ENCODE assay signal across 24 cellular contexts in genomic region chr19:5880196-5880595, GRCh38. TPM values are rescaled to one million over a fixed set of nuclear protein-coding genes. Genes with fewer than 3 reads are reported as not detected.
DNase-seq lines count a peak whose midpoint lies in the region; ATAC-seq, FAIRE-seq and TF ChIP-seq lines count a peak whose summit lies in the region.
"Had no signal": no experiment of that assay in that cellular context is flagged by ENCODE, and none has a peak within 500 bp of the region (broad histone marks: within the 10 kb centered on the region; RNA-seq: fewer than 3 reads in every experiment).

No MANE protein-coding gene starts in this region.

- no peak overlapping the region for H3K9ac ChIP-seq in astrocyte (ENCODE audit: low read length)

- CTCF ChIA-PET in A549 (lab: Yijun Ruan, JAX), result interaction anchor here (1.5 kb wide), 1 partner anchor 76 kb away, joined by 4 read pairs; no protein-coding TSS in a partner anchor

- H3K36me3 Mint-ChIP-seq in astrocyte (ENCODE audit: low read depth, unreplicated experiment), result peaks cover 2% of the 10 kb centered on the region
- H3K36me3 Mint-ChIP-seq in mesothelial cell of epicardium, result no peaks in the 10 kb centered on the region
- H3K36me3 Mint-ChIP-seq in endothelial cell (ENCODE audit: low read depth, unreplicated experiment), result no peaks in the 10 kb centered on the region

- 32% methylated on average over 5 of the region's 6 CpGs for WGBS in A549 (ENCODE audit: missing lambda C conversion rate)
- whole genome bisulfite sequencing in prostate gland, result 34% methylated on average over 6 of the region's 6 CpGs

- no peak for TF ChIP-seq EP300 in A549 (IDR thresholded peaks at IDR 0.05)

- H3K79me2 ChIP-seq in astrocyte (ENCODE audit: insufficient read depth, low read length), result no peaks in the 10 kb centered on the region

- H3K36me3 ChIP-seq in astrocyte (ENCODE audit: insufficient read depth, low read length) (no peaks in the 10 kb centered on the region), prostate gland (no peaks in the 10 kb centered on the region)
- H3K36me3 ChIP-seq: gastrocnemius medialis, SJSA1 had no signal

- H3K4me1 Mint-ChIP-seq in astrocyte (ENCODE audit: low read depth, unreplicated experiment) (peaks cover 9% of the 10 kb centered on the region), mesothelial cell of epicardium (peaks cover 16% of the 10 kb centered on the region), endothelial cell (ENCODE audit: unreplicated experiment) (peaks cover 2% of the 10 kb centered on the region)

- DNase-seq in A549 (ENCODE audit: low read depth in 1 of 2, low spot score in 1 of 2), result no peak
- no peak for DNase-seq in astrocyte (ENCODE audit: low read depth)
- DNase-seq in mesothelial cell of epicardium (ENCODE audit: low spot score in 2 of 2, unreplicated experiment in 2 of 2), result no peak
- no peak for DNase-seq in activated CD4-positive, alpha-beta T cell treated with anti-CD3 and anti-CD28 coated beads, Interleukin-2, amount 50 U/mL, for 48 hours
- no peak for DNase-seq in prostate gland (ENCODE audit: low spot score)
- DNase-seq in endothelial cell (ENCODE audit: low spot score), result no peak
- DNase-seq: activated CD8-positive, alpha-beta memory T cell treated with anti-CD3 and anti-CD28 coated beads, Interleukin-2, amount 50 U/mL, for 48 hours; COR-L47; effector CD8-positive, alpha-beta T cell; KG1; NCI-H1436 treated with DMSO at 0.1 percent for 48 hours had no signal

- peaks cover 42% of the 10 kb centered on the region for H3K4me1 ChIP-seq in A549
- H3K4me1 ChIP-seq in astrocyte (ENCODE audit: insufficient read depth, low read length), result peaks cover 7% of the 10 kb centered on the region
- H3K4me1 ChIP-seq in prostate gland (replicated peaks), result no peaks in the 10 kb centered on the region

- H3K27ac Mint-ChIP-seq in astrocyte (ENCODE audit: unreplicated experiment) (no peak overlapping the region), mesothelial cell of epicardium (peak overlapping the region; percentile 43), endothelial cell (ENCODE audit: unreplicated experiment) (no peak overlapping the region)
- H3K27ac Mint-ChIP-seq: T-helper 1 cell treated with Interleukin-12 subunit alpha and Interleukin-12 subunit beta and Interleukin-4 antibody, amounts not matched to agents 30 μg/mL and 1 μg/mL, for 36 hours had no signal

- peak overlapping the region; percentile 67 to 72 for H3K27ac ChIP-seq in A549
- no peak overlapping the region for H3K27ac ChIP-seq in astrocyte (ENCODE audit: low read depth, low read length)
- peak overlapping the region in 1 of 2 donors; percentile 45 for H3K27ac ChIP-seq in prostate gland
- H3K27ac ChIP-seq: gastrocnemius medialis, VCaP had no signal

- H3K9me3 Mint-ChIP-seq in astrocyte (ENCODE audit: unreplicated experiment), result peaks cover 4% of the 10 kb centered on the region
- no peaks in the 10 kb centered on the region for H3K9me3 Mint-ChIP-seq in mesothelial cell of epicardium
- no peaks in the 10 kb centered on the region for H3K9me3 Mint-ChIP-seq in endothelial cell (ENCODE audit: unreplicated experiment)
- H3K9me3 Mint-ChIP-seq: T-helper 1 cell treated with Interleukin-12 subunit alpha and Interleukin-12 subunit beta and Interleukin-4 antibody, amounts not matched to agents 30 μg/mL and 1 μg/mL, for 36 hours had no signal

- H3K4me3 ChIP-seq in A549 (no peak overlapping the region), astrocyte (ENCODE audit: insufficient read depth, low read depth, low read length) (no peak overlapping the region), prostate gland (no peak overlapping the region)
- H3K4me3 ChIP-seq: gastrocnemius medialis, SJSA1 had no signal

- no peak for ATAC-seq in A549
- ATAC-seq: Panc1 had no signal

- FAIRE-seq in A549 (lab: Jason Lieb, UNC) (no peak), astrocyte (lab: Jason Lieb, UNC) (no peak)
- FAIRE-seq: GM19239, keratinocyte had no signal

- H4K20me1 ChIP-seq in astrocyte (ENCODE audit: insufficient read depth, low read length), result no peaks in the 10 kb centered on the region

- no peak for TF ChIP-seq CTCF in A549 (IDR thresholded peaks at IDR 0.05)
- TF ChIP-seq CTCF in astrocyte (IDR thresholded peaks at IDR 0.05; ENCODE audit: insufficient read depth, low read depth, low read length), result no peak
- no peak for TF ChIP-seq CTCF in mesothelial cell of epicardium (IDR thresholded peaks at IDR 0.05; ENCODE audit: unreplicated experiment)
- no peak for TF ChIP-seq CTCF in prostate gland (IDR thresholded peaks at IDR 0.05)
- TF ChIP-seq CTCF in endothelial cell (IDR thresholded peaks at IDR 0.05; ENCODE audit: unreplicated experiment), result no peak

- H3K9me3 ChIP-seq in A549 (no peaks in the 10 kb centered on the region), astrocyte (ENCODE audit: insufficient read depth, low read depth, low read length) (no peaks in the 10 kb centered on the region), prostate gland (no peaks in the 10 kb centered on the region)
- H3K9me3 ChIP-seq: gastrocnemius medialis, SJSA1 had no signal

- H3K4me2 ChIP-seq in A549 (peak overlapping the region; percentile 70), astrocyte (ENCODE audit: low read length) (peak overlapping the region; percentile 11)

- POLR2A ChIA-PET in A549 (lab: Yijun Ruan, JAX), result no interaction called here

- TF ChIP-seq POLR2A in A549 (IDR thresholded peaks at IDR 0.05; ENCODE audit: low read length), result no peak
- no peak for TF ChIP-seq POLR2A in prostate gland (IDR thresholded peaks at IDR 0.05)

- H3K4me3 Mint-ChIP-seq in astrocyte (ENCODE audit: unreplicated experiment) (no peak overlapping the region), mesothelial cell of epicardium (no peak overlapping the region), endothelial cell (ENCODE audit: unreplicated experiment) (no peak overlapping the region)
- H3K4me3 Mint-ChIP-seq: T-helper 1 cell treated with Interleukin-12 subunit alpha and Interleukin-12 subunit beta and Interleukin-4 antibody, amounts not matched to agents 30 μg/mL and 1 μg/mL, for 36 hours had no signal

- TF ChIP-seq RAD21 in A549 (conservative IDR thresholded peaks at IDR 0.05 in 1 of 2, IDR thresholded peaks at IDR 0.05 in 1 of 2), result no peak

- H3K27me3 Mint-ChIP-seq in astrocyte (ENCODE audit: low read depth, unreplicated experiment), result peaks cover 6% of the 10 kb centered on the region
- H3K27me3 Mint-ChIP-seq in mesothelial cell of epicardium (ENCODE audit: low read depth), result no peaks in the 10 kb centered on the region
- H3K27me3 Mint-ChIP-seq in endothelial cell (ENCODE audit: unreplicated experiment), result no peaks in the 10 kb centered on the region

- intact Hi-C loops in prostate gland (cut with DNase I), result no loop called here

- H3K27me3 ChIP-seq in astrocyte (ENCODE audit: insufficient read depth, low read length) (peaks cover 3% of the 10 kb centered on the region), prostate gland (replicated peaks; ENCODE audit: insufficient read depth) (no peaks in the 10 kb centered on the region)
- H3K27me3 ChIP-seq: SJSA1 had no signal

- no peak overlapping the region for H2AFZ ChIP-seq in astrocyte (ENCODE audit: low read depth, low read length)

RNA-seq across cellular contexts. Expression of gene FUT5, which starts 9.9 kb away (rescaled TPM):
- 0.04 TPM in 1 of 2 replicates, not detected in the other for polyA plus RNA-seq in A549 (2011; rRNA removed)
- 0.01 TPM in 1 of 2 replicates, not detected in the other for polyA plus RNA-seq in A549 (2012; cell fraction: cytosol; rRNA removed)
- polyA plus RNA-seq in A549 (2012; cell fraction: nucleus; rRNA removed), result 0.02 TPM in 1 of 2 replicates, not detected in the other
- not detected in 3 replicates for polyA plus RNA-seq in A549 (2017; fragmentation: RNase III; extraction: RNeasy Plus Mini Kit Qiagen cat#74134 plus additional on column Dnase treatment)
- 0.08 TPM in 1 of 2 replicates, not detected in the other for polyA minus RNA-seq in A549 (2011; rRNA and poly(A)+ RNA removed)
- 0.30 and 0.41 TPM in 2 replicates for total RNA-seq in astrocyte
- total RNA-seq in mesothelial cell of epicardium, result 0.47 to 0.79 TPM (median 0.73 TPM) in 3 replicates
- total RNA-seq in prostate gland, result not detected
- total RNA-seq in endothelial cell (ENCODE audit: unreplicated experiment), result not detected
- total RNA-seq: Daoy, gastrocnemius medialis, omental fat pad, SJSA1, urinary bladder had no signal
- polyA plus RNA-seq: BJ, esophagus, keratinocyte, urinary bladder had no signal

RNA-seq across cellular contexts. Expression of gene NDUFA11, which starts 23.4 kb away (rescaled TPM):
- polyA plus RNA-seq in A549 (2011; rRNA removed), result 75.0 and 98.5 TPM in 2 replicates
- 546 and 604 TPM in 2 replicates for polyA plus RNA-seq in A549 (2012; cell fraction: cytosol; rRNA removed)
- 406 and 515 TPM in 2 replicates for polyA plus RNA-seq in A549 (2012; cell fraction: nucleus; rRNA removed)
- polyA plus RNA-seq in A549 (2017; fragmentation: RNase III; extraction: RNeasy Plus Mini Kit Qiagen cat#74134 plus additional on column Dnase treatment), result 170 to 173 TPM (median 171 TPM) in 3 replicates
- polyA minus RNA-seq in A549 (2011; rRNA and poly(A)+ RNA removed), result 8.8 and 13.7 TPM in 2 replicates
- total RNA-seq in astrocyte, result 286 and 305 TPM in 2 replicates
- total RNA-seq in mesothelial cell of epicardium, result 229 to 235 TPM (median 233 TPM) in 3 replicates
- total RNA-seq in prostate gland, result 100 to 1,000 TPM; 259 to 327 TPM
- 211 TPM for total RNA-seq in endothelial cell (ENCODE audit: unreplicated experiment)

RNA-seq across cellular contexts. Expression of gene VMAC, which starts 24.5 kb away (rescaled TPM):
- polyA plus RNA-seq in A549 (2011; rRNA removed) (1.1 and 1.5 TPM in 2 replicates), A549 (2017; fragmentation: RNase III; extraction: RNeasy Plus Mini Kit Qiagen cat#74134 plus additional on column Dnase treatment) (0.79 to 1.6 TPM (median 1.4 TPM) in 3 replicates)
- polyA plus RNA-seq in A549 (2012; cell fraction: cytosol; rRNA removed), result 0.73 and 1.0 TPM in 2 replicates
- polyA plus RNA-seq in A549 (2012; cell fraction: nucleus; rRNA removed), result 3.3 and 3.7 TPM in 2 replicates
- polyA minus RNA-seq in A549 (2011; rRNA and poly(A)+ RNA removed), result 1.1 and 1.2 TPM in 2 replicates
- total RNA-seq in astrocyte (3.9 and 4.2 TPM in 2 replicates), mesothelial cell of epicardium (11.0 to 12.3 TPM (median 11.0 TPM) in 3 replicates), prostate gland (10 to 100 TPM; 23.6 to 29.0 TPM), endothelial cell (ENCODE audit: unreplicated experiment) (8.9 TPM)

RNA-seq across cellular contexts. Expression of gene FUT3, which starts 28.9 kb away (rescaled TPM):
- polyA plus RNA-seq in A549 (2011; rRNA removed), result 0.09 and 0.20 TPM in 2 replicates
- 0.03 and 0.04 TPM in 2 replicates for polyA plus RNA-seq in A549 (2012; cell fraction: cytosol; rRNA removed)
- 0.20 and 0.59 TPM in 2 replicates for polyA plus RNA-seq in A549 (2012; cell fraction: nucleus; rRNA removed)
- 0.09 TPM in 1 of 3 replicates, not detected in the others for polyA plus RNA-seq in A549 (2017; fragmentation: RNase III; extraction: RNeasy Plus Mini Kit Qiagen cat#74134 plus additional on column Dnase treatment)
- not detected in 2 replicates for polyA minus RNA-seq in A549 (2011; rRNA and poly(A)+ RNA removed)
- 0.14 and 0.84 TPM in 2 replicates for total RNA-seq in astrocyte
- total RNA-seq in mesothelial cell of epicardium, result 0.49 to 1.1 TPM (median 0.90 TPM) in 3 replicates
- 1 to 10 TPM; 1.4 to 2.1 TPM for total RNA-seq in prostate gland
- 1.4 TPM for total RNA-seq in endothelial cell (ENCODE audit: unreplicated experiment)
- total RNA-seq: Daoy, omental fat pad, sciatic nerve, SJSA1 had no signal
- polyA plus RNA-seq: BJ had no signal

RNA-seq across cellular contexts. Expression of gene CAPS, which starts 33.9 kb away (rescaled TPM):
- polyA plus RNA-seq in A549 (2011; rRNA removed), result 1.2 and 1.4 TPM in 2 replicates
- polyA plus RNA-seq in A549 (2012; cell fraction: cytosol; rRNA removed), result 1.3 and 1.7 TPM in 2 replicates
- polyA plus RNA-seq in A549 (2012; cell fraction: nucleus; rRNA removed), result 9.3 and 9.4 TPM in 2 replicates
- polyA plus RNA-seq in A549 (2017; fragmentation: RNase III; extraction: RNeasy Plus Mini Kit Qiagen cat#74134 plus additional on column Dnase treatment), result 1.5 to 2.0 TPM (median 1.7 TPM) in 3 replicates
- 0.50 and 0.97 TPM in 2 replicates for polyA minus RNA-seq in A549 (2011; rRNA and poly(A)+ RNA removed)
- total RNA-seq in astrocyte, result 6.2 and 7.2 TPM in 2 replicates
- 16.2 to 17.2 TPM (median 16.7 TPM) in 3 replicates for total RNA-seq in mesothelial cell of epicardium
- total RNA-seq in prostate gland, result 10 to 100 TPM; 27.9 to 36.8 TPM
- total RNA-seq in endothelial cell (ENCODE audit: unreplicated experiment), result 9.3 TPM
